1 cellular context compared by ENCODE assay signal in the genomic region with DNA sequence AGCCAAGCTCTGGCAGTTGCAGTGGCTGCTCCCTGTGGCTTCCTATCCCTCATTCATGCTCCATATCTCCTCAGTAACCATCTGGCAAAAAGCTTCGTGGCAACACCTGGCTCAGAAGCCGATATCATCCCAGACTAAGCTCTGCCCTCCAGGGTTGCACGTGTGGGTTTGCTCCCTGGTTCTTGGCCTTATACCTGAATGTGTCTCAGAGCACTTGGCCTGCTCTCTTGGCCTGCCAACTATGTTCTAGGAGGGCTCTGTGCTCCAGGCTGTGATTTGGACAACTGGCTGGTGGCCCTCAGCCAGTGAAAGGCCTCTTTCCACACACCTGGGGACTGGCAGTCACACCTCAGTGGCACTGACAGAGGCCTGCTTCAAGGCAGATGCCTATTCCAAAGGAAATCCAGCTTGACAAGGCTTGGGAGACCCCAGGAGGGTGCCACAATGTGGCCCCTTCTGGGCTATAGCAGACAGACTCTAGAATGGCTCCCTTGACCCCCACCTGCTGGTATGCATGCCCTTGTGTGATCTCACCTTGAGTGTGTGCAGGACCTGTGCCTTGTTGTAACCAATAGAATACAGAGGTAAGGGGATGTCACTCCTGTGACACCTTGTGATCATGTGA.
TF ChIP-seq lines count a peak whose summit lies in the region.

No MANE protein-coding gene starts in this region.

TF ChIP-seq in GM23338, 12 proteins besides CTCF, POLR2A, EP300 and RAD21 (continued from another document):
- TF ChIP-seq EZH2 (IDR thresholded peaks at IDR 0.05; ENCODE audit: low read depth, unreplicated experiment): no peak
- TF ChIP-seq NANOG (IDR thresholded peaks at IDR 0.05; ENCODE audit: borderline replicate concordance): no peak
- TF ChIP-seq EZH2phosphoT487 (IDR thresholded peaks at IDR 0.05; ENCODE audit: unreplicated experiment): no peak
- TF ChIP-seq, protein P1, sequence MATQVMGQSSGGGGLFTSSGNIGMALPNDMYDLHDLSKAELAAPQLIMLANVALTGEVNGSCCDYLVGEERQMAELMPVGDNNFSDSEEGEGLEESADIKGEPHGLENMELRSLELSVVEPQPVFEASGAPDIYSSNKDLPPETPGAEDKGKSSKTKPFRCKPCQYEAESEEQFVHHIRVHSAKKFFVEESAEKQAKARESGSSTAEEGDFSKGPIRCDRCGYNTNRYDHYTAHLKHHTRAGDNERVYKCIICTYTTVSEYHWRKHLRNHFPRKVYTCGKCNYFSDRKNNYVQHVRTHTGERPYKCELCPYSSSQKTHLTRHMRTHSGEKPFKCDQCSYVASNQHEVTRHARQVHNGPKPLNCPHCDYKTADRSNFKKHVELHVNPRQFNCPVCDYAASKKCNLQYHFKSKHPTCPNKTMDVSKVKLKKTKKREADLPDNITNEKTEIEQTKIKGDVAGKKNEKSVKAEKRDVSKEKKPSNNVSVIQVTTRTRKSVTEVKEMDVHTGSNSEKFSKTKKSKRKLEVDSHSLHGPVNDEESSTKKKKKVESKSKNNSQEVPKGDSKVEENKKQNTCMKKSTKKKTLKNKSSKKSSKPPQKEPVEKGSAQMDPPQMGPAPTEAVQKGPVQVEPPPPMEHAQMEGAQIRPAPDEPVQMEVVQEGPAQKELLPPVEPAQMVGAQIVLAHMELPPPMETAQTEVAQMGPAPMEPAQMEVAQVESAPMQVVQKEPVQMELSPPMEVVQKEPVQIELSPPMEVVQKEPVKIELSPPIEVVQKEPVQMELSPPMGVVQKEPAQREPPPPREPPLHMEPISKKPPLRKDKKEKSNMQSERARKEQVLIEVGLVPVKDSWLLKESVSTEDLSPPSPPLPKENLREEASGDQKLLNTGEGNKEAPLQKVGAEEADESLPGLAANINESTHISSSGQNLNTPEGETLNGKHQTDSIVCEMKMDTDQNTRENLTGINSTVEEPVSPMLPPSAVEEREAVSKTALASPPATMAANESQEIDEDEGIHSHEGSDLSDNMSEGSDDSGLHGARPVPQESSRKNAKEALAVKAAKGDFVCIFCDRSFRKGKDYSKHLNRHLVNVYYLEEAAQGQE (IDR thresholded peaks at IDR 0.05; ENCODE audit: unreplicated experiment): no peak
- no peak for TF ChIP-seq ZNF114 (CRISPR knock-in tag; IDR thresholded peaks at IDR 0.05)
- TF ChIP-seq STAT1 (IDR thresholded peaks at IDR 0.05; ENCODE audit: unreplicated experiment): no peak
- TF ChIP-seq, protein P2, sequence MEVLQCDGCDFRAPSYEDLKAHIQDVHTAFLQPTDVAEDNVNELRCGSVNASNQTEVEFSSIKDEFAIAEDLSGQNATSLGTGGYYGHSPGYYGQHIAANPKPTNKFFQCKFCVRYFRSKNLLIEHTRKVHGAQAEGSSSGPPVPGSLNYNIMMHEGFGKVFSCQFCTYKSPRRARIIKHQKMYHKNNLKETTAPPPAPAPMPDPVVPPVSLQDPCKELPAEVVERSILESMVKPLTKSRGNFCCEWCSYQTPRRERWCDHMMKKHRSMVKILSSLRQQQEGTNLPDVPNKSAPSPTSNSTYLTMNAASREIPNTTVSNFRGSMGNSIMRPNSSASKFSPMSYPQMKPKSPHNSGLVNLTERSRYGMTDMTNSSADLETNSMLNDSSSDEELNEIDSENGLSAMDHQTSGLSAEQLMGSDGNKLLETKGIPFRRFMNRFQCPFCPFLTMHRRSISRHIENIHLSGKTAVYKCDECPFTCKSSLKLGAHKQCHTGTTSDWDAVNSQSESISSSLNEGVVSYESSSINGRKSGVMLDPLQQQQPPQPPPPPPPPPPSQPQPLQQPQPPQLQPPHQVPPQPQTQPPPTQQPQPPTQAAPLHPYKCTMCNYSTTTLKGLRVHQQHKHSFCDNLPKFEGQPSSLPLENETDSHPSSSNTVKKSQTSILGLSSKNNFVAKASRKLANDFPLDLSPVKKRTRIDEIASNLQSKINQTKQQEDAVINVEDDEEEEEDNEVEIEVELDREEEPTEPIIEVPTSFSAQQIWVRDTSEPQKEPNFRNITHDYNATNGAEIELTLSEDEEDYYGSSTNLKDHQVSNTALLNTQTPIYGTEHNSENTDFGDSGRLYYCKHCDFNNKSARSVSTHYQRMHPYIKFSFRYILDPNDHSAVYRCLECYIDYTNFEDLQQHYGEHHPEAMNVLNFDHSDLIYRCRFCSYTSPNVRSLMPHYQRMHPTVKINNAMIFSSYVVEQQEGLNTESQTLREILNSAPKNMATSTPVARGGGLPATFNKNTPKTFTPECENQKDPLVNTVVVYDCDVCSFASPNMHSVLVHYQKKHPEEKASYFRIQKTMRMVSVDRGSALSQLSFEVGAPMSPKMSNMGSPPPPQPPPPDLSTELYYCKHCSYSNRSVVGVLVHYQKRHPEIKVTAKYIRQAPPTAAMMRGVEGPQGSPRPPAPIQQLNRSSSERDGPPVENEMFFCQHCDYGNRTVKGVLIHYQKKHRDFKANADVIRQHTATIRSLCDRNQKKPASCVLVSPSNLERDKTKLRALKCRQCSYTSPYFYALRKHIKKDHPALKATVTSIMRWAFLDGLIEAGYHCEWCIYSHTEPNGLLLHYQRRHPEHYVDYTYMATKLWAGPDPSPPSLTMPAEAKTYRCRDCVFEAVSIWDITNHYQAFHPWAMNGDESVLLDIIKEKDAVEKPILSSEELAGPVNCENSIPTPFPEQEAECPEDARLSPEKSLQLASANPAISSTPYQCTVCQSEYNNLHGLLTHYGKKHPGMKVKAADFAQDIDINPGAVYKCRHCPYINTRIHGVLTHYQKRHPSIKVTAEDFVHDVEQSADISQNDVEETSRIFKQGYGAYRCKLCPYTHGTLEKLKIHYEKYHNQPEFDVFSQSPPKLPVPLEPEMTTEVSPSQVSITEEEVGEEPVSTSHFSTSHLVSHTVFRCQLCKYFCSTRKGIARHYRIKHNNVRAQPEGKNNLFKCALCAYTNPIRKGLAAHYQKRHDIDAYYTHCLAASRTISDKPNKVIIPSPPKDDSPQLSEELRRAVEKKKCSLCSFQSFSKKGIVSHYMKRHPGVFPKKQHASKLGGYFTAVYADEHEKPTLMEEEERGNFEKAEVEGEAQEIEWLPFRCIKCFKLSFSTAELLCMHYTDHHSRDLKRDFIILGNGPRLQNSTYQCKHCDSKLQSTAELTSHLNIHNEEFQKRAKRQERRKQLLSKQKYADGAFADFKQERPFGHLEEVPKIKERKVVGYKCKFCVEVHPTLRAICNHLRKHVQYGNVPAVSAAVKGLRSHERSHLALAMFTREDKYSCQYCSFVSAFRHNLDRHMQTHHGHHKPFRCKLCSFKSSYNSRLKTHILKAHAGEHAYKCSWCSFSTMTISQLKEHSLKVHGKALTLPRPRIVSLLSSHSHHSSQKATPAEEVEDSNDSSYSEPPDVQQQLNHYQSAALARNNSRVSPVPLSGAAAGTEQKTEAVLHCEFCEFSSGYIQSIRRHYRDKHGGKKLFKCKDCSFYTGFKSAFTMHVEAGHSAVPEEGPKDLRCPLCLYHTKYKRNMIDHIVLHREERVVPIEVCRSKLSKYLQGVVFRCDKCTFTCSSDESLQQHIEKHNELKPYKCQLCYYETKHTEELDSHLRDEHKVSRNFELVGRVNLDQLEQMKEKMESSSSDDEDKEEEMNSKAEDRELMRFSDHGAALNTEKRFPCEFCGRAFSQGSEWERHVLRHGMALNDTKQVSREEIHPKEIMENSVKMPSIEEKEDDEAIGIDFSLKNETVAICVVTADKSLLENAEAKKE (CRISPR knock-in tag; IDR thresholded peaks at IDR 0.05): no peak
- TF ChIP-seq CREB1 (CRISPR knock-in tag; IDR thresholded peaks at IDR 0.05; ENCODE audit: low read depth): no peak
- TF ChIP-seq ZNF331 (CRISPR knock-in tag; IDR thresholded peaks at IDR 0.05; ENCODE audit: low read depth): no peak
